ENCODE assay signal across 10 cellular contexts in the genomic region with DNA sequence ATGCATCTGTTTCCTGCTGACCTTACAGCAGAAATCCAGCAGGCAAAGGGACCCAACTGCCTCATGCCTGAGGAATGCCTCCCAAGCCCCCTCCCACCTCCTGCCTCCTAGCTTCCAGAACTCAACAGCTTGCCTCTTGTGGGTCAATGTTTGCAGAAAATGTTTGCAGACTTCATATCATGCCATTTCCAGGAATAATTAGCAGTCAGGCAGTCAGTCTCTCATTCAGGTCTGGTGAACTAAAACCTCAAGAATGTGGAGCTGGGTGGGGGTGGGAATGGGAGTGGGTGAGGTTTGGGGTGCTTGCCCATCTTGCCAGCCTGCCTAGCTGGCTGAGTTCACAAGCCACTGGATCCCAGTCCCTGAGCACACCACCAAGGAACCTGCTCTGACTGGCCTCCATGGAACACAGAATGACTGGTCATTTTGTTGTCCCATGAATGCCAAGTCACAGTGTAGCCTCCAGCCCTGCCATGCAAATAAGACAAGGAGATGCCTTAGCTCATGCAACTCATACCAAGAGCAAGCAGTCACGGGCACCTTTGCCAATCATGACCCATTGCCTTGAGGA. TPM values are rescaled to one million over a fixed set of nuclear protein-coding genes. Genes with fewer than 3 reads are reported as not detected.
A peak's percentile ranks its signal among the peaks of the same experiment; 100 is the strongest.
DNase-seq lines count a peak whose midpoint lies in the region; ATAC-seq and TF ChIP-seq lines count a peak whose summit lies in the region.
"Had no signal": no experiment of that assay in that cellular context is flagged by ENCODE, and none has a peak within 500 bp of the region (broad histone marks: within the 10 kb centered on the region; RNA-seq: fewer than 3 reads in every experiment).

No MANE protein-coding gene starts in this region.

- no peaks in the 10 kb centered on the region for H3K36me3 ChIP-seq in gastroesophageal sphincter
- H3K36me3 ChIP-seq: Peyer's patch had no signal

- no peak overlapping the region for H3K27ac ChIP-seq in gastroesophageal sphincter
- H3K27ac ChIP-seq: Peyer's patch had no signal

- no peak overlapping the region for H3K4me3 ChIP-seq in gastroesophageal sphincter
- H3K4me3 ChIP-seq: Peyer's patch had no signal

- intact Hi-C loops in left colon (cut with DNase I, micrococcal nuclease) = no loop called here

- H3K27ac Mint-ChIP-seq in nephron = peak overlapping the region; percentile 49 to 76 (median 70)

- H3K4me1 Mint-ChIP-seq in nephron = peaks cover 70% of the 10 kb centered on the region

- TF ChIP-seq EP300 in gastroesophageal sphincter (IDR thresholded peaks at IDR 0.05) = no peak

- TF ChIP-seq CTCF in nephron (IDR thresholded peaks at IDR 0.05; ENCODE audit: unreplicated experiment in 3 of 3) = no peak
- no peak for TF ChIP-seq CTCF in gastroesophageal sphincter (IDR thresholded peaks at IDR 0.05)

- H3K4me1 ChIP-seq in gastroesophageal sphincter = no peaks in the 10 kb centered on the region
- H3K4me1 ChIP-seq: Peyer's patch had no signal

- 40 to 60% methylated on average over 1 of the region's 1 CpG for WGBS in gastroesophageal sphincter (ENCODE audit: low coverage in 1 of 2), 2 donors

- H3K9me3 Mint-ChIP-seq in nephron = peaks cover 5% of the 10 kb centered on the region

- H3K36me3 Mint-ChIP-seq in nephron (ENCODE audit: low read depth) = no peaks in the 10 kb centered on the region

- H3K4me3 Mint-ChIP-seq in nephron = no peak overlapping the region

- H3K27me3 ChIP-seq in gastroesophageal sphincter = no peaks in the 10 kb centered on the region
- H3K27me3 ChIP-seq: Peyer's patch had no signal

- peak; percentile 23 for DNase-seq in DMS79 treated with DMSO at 0.1 percent for 48 hours (lab: John Stamatoyannopoulos, UW)
- DNase-seq in NCI-H226 = peak; percentile 78
- peak; percentile 60 for DNase-seq in dermis blood vessel endothelial cell
- no peak for DNase-seq in left colon
- no peak for DNase-seq in stimulated activated CD4-positive, alpha-beta T cell treated with anti-CD3 and anti-CD28 coated beads, Interleukin-4, amount 100 ng/mL, for 4 hours
- DNase-seq: Peyer's patch had no signal

- no peaks in the 10 kb centered on the region for H3K9me3 ChIP-seq in gastroesophageal sphincter

- TF ChIP-seq POLR2A in gastroesophageal sphincter (IDR thresholded peaks at IDR 0.05) = no peak

- no peak for ATAC-seq in GM21723 (IDR thresholded peaks at IDR 0.05; ENCODE audit: unreplicated experiment)
- no peak for ATAC-seq in left colon
- no peak for ATAC-seq in gastroesophageal sphincter

- H3K27me3 Mint-ChIP-seq in nephron (ENCODE audit: low read depth) = no peaks in the 10 kb centered on the region

RNA-seq across cellular contexts. Expression of a gene that starts 12.1 kb away (rescaled TPM):
- total RNA-seq in dermis blood vessel endothelial cell (not detected in 2 replicates), left colon (not detected), gastroesophageal sphincter (not detected)
- total RNA-seq: mucosa of gallbladder, Peyer's patch had no signal

Comparison
In these comparisons a context has a peak if more than half of its experiments do, and no peak if none do; other contexts are left out.
1. DNase-seq: peak in DMS79 treated with DMSO at 0.1 percent for 48 hours (single experiment), NCI-H226 (single experiment) and dermis blood vessel endothelial cell (single experiment); none in left colon (0 of 2) and stimulated activated CD4-positive, alpha-beta T cell treated with anti-CD3 and anti-CD28 coated beads, Interleukin-4, amount 100 ng/mL, for 4 hours (0 of 2).